In the genomic region with DNA sequence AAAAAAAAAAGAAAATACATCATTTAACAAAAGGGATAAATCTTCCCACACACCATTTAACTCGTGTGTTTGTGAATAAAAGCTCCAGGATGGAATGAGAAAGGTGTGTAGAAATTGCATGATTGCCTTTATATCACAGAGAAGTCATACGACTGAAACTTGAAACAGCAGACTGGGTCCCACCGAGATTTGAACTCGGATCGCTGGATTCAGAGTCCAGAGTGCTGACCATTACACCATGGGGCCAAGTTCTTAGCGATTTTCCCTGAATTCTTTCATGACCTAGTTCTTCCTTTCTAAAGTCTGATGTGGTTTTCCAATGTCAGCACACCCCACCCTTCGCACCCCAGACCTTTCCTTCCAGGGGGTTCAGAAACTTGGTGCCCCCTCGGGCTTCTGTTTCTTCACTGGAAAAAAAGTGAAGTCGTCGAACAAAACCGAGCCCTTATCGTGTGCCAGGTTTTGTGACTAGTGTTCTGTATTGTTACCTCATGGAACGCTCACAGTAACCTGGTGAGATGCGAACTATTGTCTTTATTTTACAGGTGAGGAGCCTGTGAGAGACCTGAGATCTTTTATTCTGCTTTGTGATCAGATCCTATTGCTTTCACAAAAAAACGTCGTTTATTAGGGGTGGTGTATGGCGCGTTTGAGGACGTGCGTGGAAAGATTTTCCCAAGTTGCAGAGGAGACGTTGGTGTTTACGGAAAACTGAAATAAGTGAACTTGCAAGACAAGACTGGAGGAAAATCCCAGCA, we compare ENCODE assay signal across 8 cellular contexts.
DNase-seq lines count a peak whose midpoint lies in the region; ATAC-seq, FAIRE-seq and TF ChIP-seq lines count a peak whose summit lies in the region.

No MANE protein-coding gene starts in this region.

- WGBS in esophagus squamous epithelium, 2 donors: 1 to 3% methylated on average over 22 of the region's 22 CpGs
- WGBS in aorta, 2 donors: 1% methylated on average over 22 of the region's 22 CpGs

- peak overlapping the region; percentile 76 for H3K4me3 Mint-ChIP-seq in activated CD4-positive, alpha-beta memory T cell treated with anti-CD3 and anti-CD28 coated beads for 36 hours

- peak overlapping the region; percentile 33 to 65 (median 50) for H3K4me3 ChIP-seq in esophagus squamous epithelium
- H3K4me3 ChIP-seq in muscle layer of colon (ENCODE audit: low read depth in 1 of 2, low read length in 2 of 2): peak overlapping the region; percentile 36 to 51
- H3K4me3 ChIP-seq in aorta (ENCODE audit: low read length in 2 of 2): peak overlapping the region; percentile 58 to 87

- POLR2A ChIA-PET in activated CD4-positive, alpha-beta memory T cell treated with anti-CD3 and anti-CD28 coated beads for 36 hours (lab: Charles Lee): interaction anchor here (1.2 kb wide), 1 partner anchor 33 kb away, joined by 3 read pairs; no protein-coding TSS in a partner anchor

- no peak for FAIRE-seq in GM12891 (lab: Jason Lieb, UNC)

- no peak overlapping the region for H3K27ac Mint-ChIP-seq in activated CD4-positive, alpha-beta memory T cell treated with anti-CD3 and anti-CD28 coated beads for 36 hours

- CTCF ChIA-PET in activated CD4-positive, alpha-beta memory T cell treated with anti-CD3 and anti-CD28 coated beads for 36 hours (lab: Charles Lee): interaction anchor here (0.6 kb wide), 1 partner anchor 915 kb away, joined by 4 read pairs; no protein-coding TSS in a partner anchor

- TF ChIP-seq CTCF in esophagus squamous epithelium (IDR thresholded peaks at IDR 0.05): no peak

- H3K9ac ChIP-seq in muscle layer of colon (ENCODE audit: low read length): peak overlapping the region; percentile 28

- DNase-seq in ACHN: peak; percentile 79
- DNase-seq in GM12891 (ENCODE audit: insufficient read length, low spot score): peak; percentile 33
- DNase-seq in NCI-H345 (lab: John Stamatoyannopoulos, UW): peak; percentile 80
- DNase-seq in activated CD4-positive, alpha-beta memory T cell treated with anti-CD3 and anti-CD28 coated beads for 36 hours: peak; percentile 57
- no peak for DNase-seq in esophagus squamous epithelium (lab: John Stamatoyannopoulos, UW)
- peak; percentile 73 to 84 for DNase-seq in aorta
- no peak for DNase-seq in NCI-H128 (lab: John Stamatoyannopoulos, UW; ENCODE audit: unreplicated experiment)

- peak; percentile 87 for ATAC-seq in aorta (ENCODE audit: low FRiP score)

- no peaks in the 10 kb centered on the region for H3K27me3 ChIP-seq in esophagus squamous epithelium
- peaks cover 0 to 4% of the 10 kb centered on the region in 2 donors for H3K27me3 ChIP-seq in muscle layer of colon (ENCODE audit: control insufficient read depth in 1 of 2, insufficient read depth in 2 of 2, low read length in 2 of 2)
- no peaks in the 10 kb centered on the region for H3K27me3 ChIP-seq in aorta (ENCODE audit: control insufficient read depth in 1 of 2, insufficient read depth in 2 of 2, low read length in 1 of 2)

- no peak for TF ChIP-seq POLR2A in GM12891 (IDR thresholded peaks at IDR 0.05; ENCODE audit: low read depth, low read length)
- TF ChIP-seq POLR2A in esophagus squamous epithelium (IDR thresholded peaks at IDR 0.05): no peak

- peak overlapping the region in 3 of 4 donors; percentile 45 to 78 (median 47) for H3K27ac ChIP-seq in esophagus squamous epithelium
- peak overlapping the region; percentile 12 for H3K27ac ChIP-seq in muscle layer of colon (ENCODE audit: low read depth, low read length)
- H3K27ac ChIP-seq in aorta (ENCODE audit: low read depth in 1 of 2, low read length in 2 of 2): peak overlapping the region in 1 of 2 donors; percentile 10

- peaks cover 2% of the 10 kb centered on the region for H3K36me3 Mint-ChIP-seq in activated CD4-positive, alpha-beta memory T cell treated with anti-CD3 and anti-CD28 coated beads for 36 hours

- H3K4me1 ChIP-seq in esophagus squamous epithelium: peaks cover 10 to 26% (median 12%) of the 10 kb centered on the region in 3 donors
- H3K4me1 ChIP-seq in muscle layer of colon (ENCODE audit: insufficient read depth, low read length): no peaks in the 10 kb centered on the region
- no peaks in the 10 kb centered on the region for H3K4me1 ChIP-seq in aorta (ENCODE audit: control insufficient read depth in 1 of 2, insufficient read depth in 2 of 2, low read length in 2 of 2)

- H3K36me3 ChIP-seq in esophagus squamous epithelium: no peaks in the 10 kb centered on the region
- no peaks in the 10 kb centered on the region for H3K36me3 ChIP-seq in muscle layer of colon (ENCODE audit: insufficient read depth, low read length)
- no peaks in the 10 kb centered on the region for H3K36me3 ChIP-seq in aorta (ENCODE audit: control insufficient read depth in 1 of 2, insufficient read depth in 2 of 2, low read length in 1 of 2)

- H3K9me3 ChIP-seq in esophagus squamous epithelium (no peaks in the 10 kb centered on the region), muscle layer of colon (ENCODE audit: low read length) (no peaks in the 10 kb centered on the region), aorta (ENCODE audit: control insufficient read depth, low read length) (no peaks in the 10 kb centered on the region)

- intact Hi-C loops in activated CD4-positive, alpha-beta memory T cell treated with anti-CD3 and anti-CD28 coated beads for 36 hours (cut with micrococcal nuclease): no loop called here
- intact Hi-C loops in esophagus squamous epithelium (cut with DNase I): no loop called here
- intact Hi-C loops in aorta (cut with DNase I): no loop called here

- peaks cover 22% of the 10 kb centered on the region for H3K4me1 Mint-ChIP-seq in activated CD4-positive, alpha-beta memory T cell treated with anti-CD3 and anti-CD28 coated beads for 36 hours (ENCODE audit: low read depth)

- no peaks in the 10 kb centered on the region for H3K9me3 Mint-ChIP-seq in activated CD4-positive, alpha-beta memory T cell treated with anti-CD3 and anti-CD28 coated beads for 36 hours

- peaks cover 12% of the 10 kb centered on the region for H3K27me3 Mint-ChIP-seq in activated CD4-positive, alpha-beta memory T cell treated with anti-CD3 and anti-CD28 coated beads for 36 hours

- in situ Hi-C loops in ACHN (cut with HindIII; ENCODE audit: low pct_ligation_motif_present, low pct_unique_long_range_greater_than_20kb, low sequenced_read_pairs): no loop called here

TF ChIP-seq in GM12891, 5 proteins besides CTCF, POLR2A, EP300 and RAD21:
- TF ChIP-seq POU2F2 (IDR thresholded peaks at IDR 0.05; ENCODE audit: low read depth, low read length) (no peak), SPI1 (IDR thresholded peaks at IDR 0.05; ENCODE audit: low read depth, low read length) (no peak), TAF1 (IDR thresholded peaks at IDR 0.05; ENCODE audit: low read depth, low read length) (no peak), POLR2AphosphoS5 (IDR thresholded peaks at IDR 0.05; ENCODE audit: low read depth, low read length) (no peak), PAX5 (IDR thresholded peaks at IDR 0.05; ENCODE audit: insufficient read depth, low read length, severe bottlenecking) (no peak)

Comparison
In these comparisons a context has a peak if more than half of its experiments do, and no peak if none do; other contexts are left out.
1. DNase-seq: peak in ACHN (single experiment), GM12891 (single experiment), NCI-H345 (single experiment), activated CD4-positive, alpha-beta memory T cell treated with anti-CD3 and anti-CD28 coated beads for 36 hours (single experiment) and aorta (2 of 2); none in esophagus squamous epithelium (single experiment) and NCI-H128 (single experiment).
2. Peak in every context shown above with its lines, with median percentiles within 50 percentile points of each other: H3K4me3 ChIP-seq.